Comparison of ENCODE assay signal across 1 cellular context in genomic region chr3:141229132-141229531, GRCh38.
TF ChIP-seq lines count a peak whose summit lies in the region.

No MANE protein-coding gene starts in this region.

TF ChIP-seq in K562, 482 proteins besides CTCF, POLR2A, EP300 and RAD21:
- TF ChIP-seq ZBTB40 (IDR thresholded peaks at IDR 0.05) (no peak), ZBTB40 (CRISPR knock-in tag; IDR thresholded peaks at IDR 0.05) (no peak), ZNF75A (CRISPR knock-in tag; IDR thresholded peaks at IDR 0.05) (no peak), KDM1A (IDR thresholded peaks at IDR 0.05) (no peak), NR3C1 (CRISPR knock-in tag; IDR thresholded peaks at IDR 0.05) (no peak), ZBTB17 (CRISPR knock-in tag; IDR thresholded peaks at IDR 0.05) (no peak), TCF3 (CRISPR knock-in tag; IDR thresholded peaks at IDR 0.05) (no peak), CEBPG (CRISPR knock-in tag; IDR thresholded peaks at IDR 0.05) (no peak), CEBPG (tag; conservative IDR thresholded peaks at IDR 0.05 in 1 of 2, IDR thresholded peaks at IDR 0.05 in 1 of 2) (no peak), STAT5B (CRISPR knock-in tag; IDR thresholded peaks at IDR 0.05) (no peak), CXXC5 (CRISPR knock-in tag; IDR thresholded peaks at IDR 0.05) (no peak), SETDB1 (IDR thresholded peaks at IDR 0.05; ENCODE audit: low read length) (no peak), DEAF1 (CRISPR knock-in tag; IDR thresholded peaks at IDR 0.05) (no peak), CHAMP1 (IDR thresholded peaks at IDR 0.05) (no peak), BMI1 (IDR thresholded peaks at IDR 0.05; ENCODE audit: low read length) (no peak), TOE1 (IDR thresholded peaks at IDR 0.05; ENCODE audit: borderline replicate concordance) (no peak), TOE1 (CRISPR knock-in tag; IDR thresholded peaks at IDR 0.05; ENCODE audit: borderline replicate concordance, low read depth) (no peak), KAT7 (CRISPR knock-in tag; IDR thresholded peaks at IDR 0.05; ENCODE audit: borderline replicate concordance) (no peak), ZNF184 (CRISPR knock-in tag; IDR thresholded peaks at IDR 0.05) (no peak), SMAD1 (IDR thresholded peaks at IDR 0.05; ENCODE audit: low read depth, low read length, partially characterized antibody) (no peak), KLF13 (tag; IDR thresholded peaks at IDR 0.05; ENCODE audit: borderline replicate concordance, low read depth) (no peak)
- TF ChIP-seq, protein P1, sequence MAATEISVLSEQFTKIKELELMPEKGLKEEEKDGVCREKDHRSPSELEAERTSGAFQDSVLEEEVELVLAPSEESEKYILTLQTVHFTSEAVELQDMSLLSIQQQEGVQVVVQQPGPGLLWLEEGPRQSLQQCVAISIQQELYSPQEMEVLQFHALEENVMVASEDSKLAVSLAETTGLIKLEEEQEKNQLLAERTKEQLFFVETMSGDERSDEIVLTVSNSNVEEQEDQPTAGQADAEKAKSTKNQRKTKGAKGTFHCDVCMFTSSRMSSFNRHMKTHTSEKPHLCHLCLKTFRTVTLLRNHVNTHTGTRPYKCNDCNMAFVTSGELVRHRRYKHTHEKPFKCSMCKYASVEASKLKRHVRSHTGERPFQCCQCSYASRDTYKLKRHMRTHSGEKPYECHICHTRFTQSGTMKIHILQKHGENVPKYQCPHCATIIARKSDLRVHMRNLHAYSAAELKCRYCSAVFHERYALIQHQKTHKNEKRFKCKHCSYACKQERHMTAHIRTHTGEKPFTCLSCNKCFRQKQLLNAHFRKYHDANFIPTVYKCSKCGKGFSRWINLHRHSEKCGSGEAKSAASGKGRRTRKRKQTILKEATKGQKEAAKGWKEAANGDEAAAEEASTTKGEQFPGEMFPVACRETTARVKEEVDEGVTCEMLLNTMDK (IDR thresholded peaks at IDR 0.05; ENCODE audit: borderline replicate concordance, insufficient read depth, low read depth, low read length, poor library complexity, severe bottlenecking) = no peak
- TF ChIP-seq, protein P2, sequence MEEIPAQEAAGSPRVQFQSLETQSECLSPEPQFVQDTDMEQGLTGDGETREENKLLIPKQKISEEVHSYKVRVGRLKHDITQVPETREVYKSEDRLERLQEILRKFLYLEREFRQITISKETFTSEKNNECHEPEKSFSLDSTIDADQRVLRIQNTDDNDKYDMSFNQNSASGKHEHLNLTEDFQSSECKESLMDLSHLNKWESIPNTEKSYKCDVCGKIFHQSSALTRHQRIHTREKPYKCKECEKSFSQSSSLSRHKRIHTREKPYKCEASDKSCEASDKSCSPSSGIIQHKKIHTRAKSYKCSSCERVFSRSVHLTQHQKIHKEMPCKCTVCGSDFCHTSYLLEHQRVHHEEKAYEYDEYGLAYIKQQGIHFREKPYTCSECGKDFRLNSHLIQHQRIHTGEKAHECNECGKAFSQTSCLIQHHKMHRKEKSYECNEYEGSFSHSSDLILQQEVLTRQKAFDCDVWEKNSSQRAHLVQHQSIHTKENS (CRISPR knock-in tag; IDR thresholded peaks at IDR 0.05) = no peak
